In genomic region chr1:184793967-184794366, GRCh38 we compare ENCODE assay signal across 18 cellular contexts.
"Had no signal": no experiment of that assay in that cellular context is flagged by ENCODE, and none has a peak within 500 bp of the region (broad histone marks: within the 10 kb centered on the region; RNA-seq: fewer than 3 reads in every experiment).

No MANE protein-coding gene starts in this region.

- FAIRE-seq: kidney had no signal

- H3K4me3 ChIP-seq: gastroesophageal sphincter, heart left ventricle, left lung, prostate gland, upper lobe of right lung had no signal

- DNase-seq: activated CD4-positive, alpha-beta T cell treated with anti-CD3 and anti-CD28 coated beads, Interleukin-2, amount 10 ng/mL, durations not matched to agents 7 days and 5 days; activated CD8-positive, alpha-beta memory T cell treated with anti-CD3 and anti-CD28 coated beads, Interleukin-2, amount 50 U/mL, for 4 hours; activated CD8-positive, alpha-beta T cell treated with anti-CD3 and anti-CD28 coated beads, Interleukin-2, amount 10 ng/mL, durations not matched to agents 7 days and 5 days; activated gamma-delta T cell; activated T-cell treated with anti-CD3 and anti-CD28 coated beads, Interleukin-2, amount 50 U/mL, for 4 hours; effector CD4-positive, alpha-beta T cell; heart left ventricle; kidney; left lung; right cardiac atrium; stimulated activated CD4-positive, alpha-beta T cell treated with anti-CD3 and anti-CD28 coated beads, Interleukin-4, amount 100 ng/mL, for 24 hours; upper lobe of right lung had no signal

- ATAC-seq: activated CD4-positive, CD25-positive, alpha-beta regulatory T cell treated with anti-CD3 and anti-CD28 coated beads, Interleukin-2, amount 50 U/mL, for 24 hours; activated CD8-positive, alpha-beta T cell treated with anti-CD3 and anti-CD28 coated beads, Interleukin-2, amount 10 ng/mL, durations not matched to agents 7 days and 5 days; activated T-cell treated with anti-CD3 and anti-CD28 coated beads, Interleukin-2, amount 50 U/mL, for 4 hours; esophagus mucosa; gastroesophageal sphincter; heart left ventricle; left lung; right cardiac atrium; stimulated activated effector memory CD8-positive, alpha-beta T cell treated with anti-CD3 and anti-CD28 coated beads, Interleukin-12 subunit alpha, Interleukin-12 subunit beta, amount 100 ng/mL, for 72 hours; upper lobe of right lung had no signal

- H3K4me3 Mint-ChIP-seq: activated CD4-positive, alpha-beta T cell treated with anti-CD3 and anti-CD28 coated beads, Interleukin-2, amount 10 ng/mL, durations not matched to agents 7 days and 5 days; activated CD8-positive, alpha-beta T cell treated with anti-CD3 and anti-CD28 coated beads, Interleukin-2, amount 10 ng/mL, durations not matched to agents 7 days and 5 days; activated naive CD4-positive, alpha-beta T cell treated with anti-CD3 and anti-CD28 coated beads, Interleukin-2, amount 50 U/mL, for 24 hours; activated T-cell treated with anti-CD3 and anti-CD28 coated beads, Interleukin-2, amount 50 U/mL, for 4 hours; stimulated activated effector memory CD8-positive, alpha-beta T cell treated with anti-CD3 and anti-CD28 coated beads, Interleukin-12 subunit alpha, Interleukin-12 subunit beta, amount 100 ng/mL, for 72 hours had no signal

- H3K27ac ChIP-seq: prostate gland, upper lobe of right lung had no signal

- H3K27me3 Mint-ChIP-seq: activated CD4-positive, alpha-beta T cell treated with anti-CD3 and anti-CD28 coated beads, Interleukin-2, amount 10 ng/mL, durations not matched to agents 7 days and 5 days; activated naive CD4-positive, alpha-beta T cell treated with anti-CD3 and anti-CD28 coated beads, Interleukin-2, amount 50 U/mL, for 24 hours had no signal

- H3K9me3 Mint-ChIP-seq: activated CD4-positive, alpha-beta T cell treated with anti-CD3 and anti-CD28 coated beads, Interleukin-2, amount 10 ng/mL, durations not matched to agents 7 days and 5 days; activated naive CD4-positive, alpha-beta T cell treated with anti-CD3 and anti-CD28 coated beads, Interleukin-2, amount 50 U/mL, for 24 hours; activated T-cell treated with anti-CD3 and anti-CD28 coated beads, Interleukin-2, amount 50 U/mL, for 4 hours; stimulated activated effector memory CD8-positive, alpha-beta T cell treated with anti-CD3 and anti-CD28 coated beads, Interleukin-12 subunit alpha, Interleukin-12 subunit beta, amount 100 ng/mL, for 72 hours had no signal

- H3K36me3 ChIP-seq: prostate gland, upper lobe of right lung had no signal

- H3K27ac Mint-ChIP-seq: activated CD4-positive, alpha-beta T cell treated with anti-CD3 and anti-CD28 coated beads, Interleukin-2, amount 10 ng/mL, durations not matched to agents 7 days and 5 days; activated CD8-positive, alpha-beta T cell treated with anti-CD3 and anti-CD28 coated beads, Interleukin-2, amount 10 ng/mL, durations not matched to agents 7 days and 5 days; activated naive CD4-positive, alpha-beta T cell treated with anti-CD3 and anti-CD28 coated beads, Interleukin-2, amount 50 U/mL, for 24 hours had no signal

- H3K9me3 ChIP-seq: gastroesophageal sphincter, heart left ventricle, left lung, prostate gland, upper lobe of right lung had no signal

- H3K36me3 Mint-ChIP-seq: activated naive CD4-positive, alpha-beta T cell treated with anti-CD3 and anti-CD28 coated beads, Interleukin-2, amount 50 U/mL, for 24 hours had no signal

- H3K4me1 ChIP-seq: prostate gland had no signal

- H3K27me3 ChIP-seq: gastroesophageal sphincter, heart left ventricle, left lung, upper lobe of right lung had no signal
